8 cellular contexts compared by ENCODE assay signal in the genomic region with DNA sequence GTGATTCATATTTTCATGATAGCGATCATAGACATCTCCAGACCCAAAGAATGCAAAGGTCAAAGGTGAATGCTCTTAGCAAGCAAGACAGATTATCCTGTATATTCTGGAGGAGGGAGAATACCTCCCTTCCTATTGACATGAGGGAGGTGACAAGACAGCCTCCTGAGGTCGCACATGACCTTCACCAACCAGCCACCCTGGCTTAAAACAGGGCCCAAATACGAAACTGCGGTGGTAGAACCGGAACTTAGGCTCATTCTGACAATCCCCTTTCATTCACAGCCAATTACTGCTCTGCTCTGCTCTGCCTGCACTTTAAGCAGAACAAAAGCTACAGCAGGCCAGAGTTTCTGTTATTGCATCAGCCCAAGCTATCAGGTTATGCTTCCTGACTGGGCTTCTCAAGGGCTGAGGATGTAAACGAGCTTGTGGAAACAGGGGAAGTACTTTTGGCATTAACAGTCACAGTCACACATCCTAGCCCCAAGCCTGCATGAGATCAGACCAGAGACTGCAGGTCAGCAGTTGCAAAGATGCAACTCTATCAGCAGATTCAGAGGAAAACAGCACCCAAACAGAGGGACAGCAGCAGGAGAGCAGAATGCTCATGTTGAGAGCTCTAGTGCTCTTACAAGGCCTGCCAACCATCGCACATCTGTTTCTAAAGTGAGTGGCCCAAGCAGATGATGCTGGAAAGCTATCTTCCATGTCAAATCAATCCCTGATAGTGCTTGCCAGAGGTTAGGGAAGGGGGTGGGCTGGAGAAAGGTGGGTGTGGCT. TPM values are rescaled to one million over a fixed set of nuclear protein-coding genes. Genes with fewer than 3 reads are reported as not detected.
A peak's percentile ranks its signal among the peaks of the same experiment; 100 is the strongest.
DNase-seq lines count a peak whose midpoint lies in the region; ATAC-seq, FAIRE-seq and TF ChIP-seq lines count a peak whose summit lies in the region.

No MANE protein-coding gene starts in this region.

- no peak overlapping the region for H2BK120ac ChIP-seq in mesenchymal stem cell (ENCODE audit: low read depth, low read length)

- peaks cover 37% of the 10 kb centered on the region for H3K4me1 Mint-ChIP-seq in activated T-helper 1 cell treated with anti-CD3 and anti-CD28 coated beads, Interleukin-12 subunit alpha, Interleukin-12 subunit beta, Interleukin-2, Interleukin-4 antibody, amounts not matched to agents 30 ng/mL and 10 ng/mL and 1 ng/mL, durations not matched to agents 14 hours and 24 hours and 36 hours (ENCODE audit: low read depth)

- H2BK15ac ChIP-seq in mesenchymal stem cell (ENCODE audit: low read depth, poor library complexity, severe bottlenecking), result no peak overlapping the region

- H3K4me3 ChIP-seq in AG10803 (ENCODE audit: low read length) (no peak overlapping the region), Karpas-422 (ENCODE audit: low read length) (no peak overlapping the region), mesenchymal stem cell (ENCODE audit: insufficient read depth in 1 of 2, low read depth in 1 of 2, low read length in 2 of 2) (no peak overlapping the region)

- H2BK5ac ChIP-seq in mesenchymal stem cell (ENCODE audit: low read depth, low read length, poor library complexity, severe bottlenecking), result no peak overlapping the region

- H3K79me1 ChIP-seq in mesenchymal stem cell (replicated peaks; ENCODE audit: low read length, poor library complexity, severe bottlenecking), result peaks cover 2% of the 10 kb centered on the region

- DNase-seq in AG10803 (ENCODE audit: low read depth), result peak; percentile 55
- DNase-seq in Karpas-422, result no peak
- DNase-seq in activated T-helper 1 cell treated with anti-CD3 and anti-CD28 coated beads, Interleukin-12 subunit alpha, Interleukin-12 subunit beta, Interleukin-2, Interleukin-4 antibody, amounts not matched to agents 30 ng/mL and 10 ng/mL and 1 ng/mL, durations not matched to agents 14 hours and 24 hours and 36 hours (ENCODE audit: low spot score), result peak; percentile 8
- peak; percentile 57 for DNase-seq in mesenchymal stem cell
- DNase-seq in H54 (ENCODE audit: insufficient read length, low spot score), result no peak
- no peak for DNase-seq in activated CD8-positive, alpha-beta memory T cell treated with anti-CD3 and anti-CD28 coated beads, Interleukin-2, amount 50 U/mL, for 48 hours
- DNase-seq in NCI-H524 treated with DMSO at 0.1 percent for 48 hours (lab: John Stamatoyannopoulos, UW), result no peak

- no peak for TF ChIP-seq POLR2A in H54 (IDR thresholded peaks at IDR 0.05; ENCODE audit: low read depth, low read length)

- H3K4me1 ChIP-seq in Karpas-422 (ENCODE audit: low read length), result peaks cover 39% of the 10 kb centered on the region
- peaks cover 7% of the 10 kb centered on the region for H3K4me1 ChIP-seq in mesenchymal stem cell (ENCODE audit: control insufficient read depth, insufficient read depth, low read depth, low read length)

- H3K27ac Mint-ChIP-seq in activated T-helper 1 cell treated with anti-CD3 and anti-CD28 coated beads, Interleukin-12 subunit alpha, Interleukin-12 subunit beta, Interleukin-2, Interleukin-4 antibody, amounts not matched to agents 30 ng/mL and 10 ng/mL and 1 ng/mL, durations not matched to agents 14 hours and 24 hours and 36 hours, result peak overlapping the region; percentile 89

- H3K27me3 ChIP-seq in Karpas-422 (ENCODE audit: low read length) (no peaks in the 10 kb centered on the region), mesenchymal stem cell (ENCODE audit: control insufficient read depth in 1 of 2, insufficient read depth in 1 of 2, low read length in 2 of 2) (no peaks in the 10 kb centered on the region)

- H2BK12ac ChIP-seq in mesenchymal stem cell (ENCODE audit: low read length in 2 of 2), result no peak overlapping the region

- H3K36me3 Mint-ChIP-seq in activated T-helper 1 cell treated with anti-CD3 and anti-CD28 coated beads, Interleukin-12 subunit alpha, Interleukin-12 subunit beta, Interleukin-2, Interleukin-4 antibody, amounts not matched to agents 30 ng/mL and 10 ng/mL and 1 ng/mL, durations not matched to agents 14 hours and 24 hours and 36 hours (ENCODE audit: low read depth), result peaks cover 26% of the 10 kb centered on the region

- H3K4me2 ChIP-seq in Karpas-422 (ENCODE audit: low read depth, low read length, poor library complexity, severe bottlenecking), result no peak overlapping the region
- H3K4me2 ChIP-seq in mesenchymal stem cell (ENCODE audit: low read length, poor library complexity, severe bottlenecking), result no peak overlapping the region

- H4K91ac ChIP-seq in mesenchymal stem cell (ENCODE audit: low read length), result no peak overlapping the region

- ATAC-seq in GM19043 (IDR thresholded peaks at IDR 0.05; ENCODE audit: low read depth, unreplicated experiment), result peak; percentile 60

- intact Hi-C loops in activated T-helper 1 cell treated with anti-CD3 and anti-CD28 coated beads, Interleukin-12 subunit alpha, Interleukin-12 subunit beta, Interleukin-2, Interleukin-4 antibody, amounts not matched to agents 30 ng/mL and 10 ng/mL and 1 ng/mL, durations not matched to agents 14 hours and 24 hours and 36 hours (cut with micrococcal nuclease), result loop anchor here (1.0 kb wide), 1 partner anchor 11 kb away; no protein-coding TSS in a partner anchor

- H3K9me3 ChIP-seq in Karpas-422 (ENCODE audit: low read length), result no peaks in the 10 kb centered on the region
- H3K9me3 ChIP-seq in mesenchymal stem cell (ENCODE audit: control insufficient read depth, low read length), result no peaks in the 10 kb centered on the region

- H3K36me3 ChIP-seq in Karpas-422 (ENCODE audit: insufficient read depth, low read length) (no peaks in the 10 kb centered on the region), mesenchymal stem cell (ENCODE audit: control insufficient read depth in 1 of 2, insufficient read depth in 2 of 2, low read depth in 1 of 2, low read length in 2 of 2) (peaks cover 7 to 25% of the 10 kb centered on the region in 2 experiments)

- no peak overlapping the region for H3K23ac ChIP-seq in mesenchymal stem cell (ENCODE audit: low read length in 2 of 2)

- no peaks in the 10 kb centered on the region for H3K9me2 ChIP-seq in Karpas-422 (replicated peaks; ENCODE audit: insufficient read depth, low read length)

- 60% methylated on average over 5 of the region's 7 CpGs for WGBS in mesenchymal stem cell

- H3K79me2 ChIP-seq in Karpas-422 (ENCODE audit: low read length), result no peaks in the 10 kb centered on the region

- no peaks in the 10 kb centered on the region for H4K20me1 ChIP-seq in Karpas-422 (ENCODE audit: insufficient read depth, low read depth, low read length)

- TF ChIP-seq CTCF in AG10803 (conservative IDR thresholded peaks at IDR 0.05; ENCODE audit: low read length), result no peak

- H3K4ac ChIP-seq in mesenchymal stem cell (ENCODE audit: low read depth in 1 of 2, low read length in 2 of 2), result no peak overlapping the region

- no peak overlapping the region for H3K18ac ChIP-seq in mesenchymal stem cell (ENCODE audit: low read depth in 1 of 2, low read length in 2 of 2)

- H3K9ac ChIP-seq in Karpas-422 (ENCODE audit: low read length) (peak overlapping the region; percentile 11; the same call in 1 of the 2 replicates), mesenchymal stem cell (ENCODE audit: low read length) (no peak overlapping the region)

- H2AFZ ChIP-seq in Karpas-422 (ENCODE audit: low read length), result no peak overlapping the region
- H2AFZ ChIP-seq in mesenchymal stem cell (ENCODE audit: low read depth, low read length), result no peak overlapping the region

- no peaks in the 10 kb centered on the region for H3K27me3 Mint-ChIP-seq in activated T-helper 1 cell treated with anti-CD3 and anti-CD28 coated beads, Interleukin-12 subunit alpha, Interleukin-12 subunit beta, Interleukin-2, Interleukin-4 antibody, amounts not matched to agents 30 ng/mL and 10 ng/mL and 1 ng/mL, durations not matched to agents 14 hours and 24 hours and 36 hours (ENCODE audit: insufficient read depth)

- H3K14ac ChIP-seq in mesenchymal stem cell (ENCODE audit: low read length in 2 of 2), result no peak overlapping the region

- H3K27ac ChIP-seq in Karpas-422 (ENCODE audit: low read length) (peak overlapping the region; percentile 49; the same call in 1 of the 2 replicates), mesenchymal stem cell (ENCODE audit: low read length, poor library complexity, severe bottlenecking) (no peak overlapping the region)

- no peaks in the 10 kb centered on the region for H3K9me3 Mint-ChIP-seq in activated T-helper 1 cell treated with anti-CD3 and anti-CD28 coated beads, Interleukin-12 subunit alpha, Interleukin-12 subunit beta, Interleukin-2, Interleukin-4 antibody, amounts not matched to agents 30 ng/mL and 10 ng/mL and 1 ng/mL, durations not matched to agents 14 hours and 24 hours and 36 hours

- no peak overlapping the region for H4K8ac ChIP-seq in mesenchymal stem cell (ENCODE audit: low read length)

- FAIRE-seq in H54 (lab: Jason Lieb, UNC), result no peak

- H3K4me3 Mint-ChIP-seq in activated T-helper 1 cell treated with anti-CD3 and anti-CD28 coated beads, Interleukin-12 subunit alpha, Interleukin-12 subunit beta, Interleukin-2, Interleukin-4 antibody, amounts not matched to agents 30 ng/mL and 10 ng/mL and 1 ng/mL, durations not matched to agents 14 hours and 24 hours and 36 hours, result peak overlapping the region; percentile 7

- H2AK5ac ChIP-seq in mesenchymal stem cell (ENCODE audit: low read length, severe bottlenecking), result no peak overlapping the region

RNA-seq across cellular contexts. Expression of gene MAP3K15, which starts 51.2 kb away (rescaled TPM):
- total RNA-seq in Karpas-422 (2014; rRNA removed; shearing (Covaris generic); ENCODE audit: low replicate concordance), result not detected in 2 replicates
- total RNA-seq in activated T-helper 1 cell treated with anti-CD3 and anti-CD28 coated beads, Interleukin-12 subunit alpha, Interleukin-12 subunit beta, Interleukin-2, Interleukin-4 antibody, amounts not matched to agents 30 ng/mL and 10 ng/mL and 1 ng/mL, durations not matched to agents 14 hours and 24 hours and 36 hours, result 0.10 and 0.18 TPM in 2 replicates
- 0.26 TPM for polyA plus RNA-seq in mesenchymal stem cell (2013, experiment 1 of 2)
- polyA plus RNA-seq in mesenchymal stem cell (2013, experiment 2 of 2), result 0.21 TPM

Comparison
In these comparisons a context has a peak if more than half of its experiments do, and no peak if none do; other contexts are left out.
1. DNase-seq: peak in AG10803 (single experiment), activated T-helper 1 cell treated with anti-CD3 and anti-CD28 coated beads, Interleukin-12 subunit alpha, Interleukin-12 subunit beta, Interleukin-2, Interleukin-4 antibody, amounts not matched to agents 30 ng/mL and 10 ng/mL and 1 ng/mL, durations not matched to agents 14 hours and 24 hours and 36 hours (single experiment) and mesenchymal stem cell (single experiment); none in Karpas-422 (single experiment), H54 (single experiment), activated CD8-positive, alpha-beta memory T cell treated with anti-CD3 and anti-CD28 coated beads, Interleukin-2, amount 50 U/mL, for 48 hours (single experiment) and NCI-H524 treated with DMSO at 0.1 percent for 48 hours (single experiment).